In genomic region chr9:99095565-99095964, GRCh38 we compare ENCODE assay signal across 29 cellular contexts.
"Had no signal": no experiment of that assay in that cellular context is flagged by ENCODE, and none has a peak within 500 bp of the region (broad histone marks: within the 10 kb centered on the region; RNA-seq: fewer than 3 reads in every experiment).

No MANE protein-coding gene starts in this region.

- H3K36me3 ChIP-seq: gastrocnemius medialis, ovary, sigmoid colon, stomach, thyroid gland had no signal

- ATAC-seq: esophagus mucosa; gastrocnemius medialis; left lobe of liver; mucosa of descending colon; psoas muscle; right cardiac atrium; stimulated activated effector memory CD8-positive, alpha-beta T cell treated with anti-CD3 and anti-CD28 coated beads, Interleukin-12 subunit alpha, Interleukin-12 subunit beta, amount 100 ng/mL, for 72 hours had no signal

- H3K4me3 Mint-ChIP-seq: memory B cell; mesothelial cell of epicardium; naive B cell; neural crest cell; stimulated activated effector memory CD8-positive, alpha-beta T cell treated with anti-CD3 and anti-CD28 coated beads, Interleukin-12 subunit alpha, Interleukin-12 subunit beta, amount 100 ng/mL, for 72 hours; type B pancreatic cell had no signal

- H3K4me1 ChIP-seq: gastrocnemius medialis, psoas muscle, sigmoid colon, stomach, thyroid gland had no signal

- H3K27ac Mint-ChIP-seq: memory B cell, mesothelial cell of epicardium, type B pancreatic cell had no signal

- H3K27me3 Mint-ChIP-seq: memory B cell had no signal

- H3K4me1 Mint-ChIP-seq: memory B cell, naive B cell had no signal

- FAIRE-seq: colon, kidney had no signal

- H3K27ac ChIP-seq: dorsolateral prefrontal cortex, epithelial cell of prostate, gastrocnemius medialis, ovary, psoas muscle, sigmoid colon, stomach, thyroid gland had no signal

- H3K36me3 Mint-ChIP-seq: memory B cell, mesothelial cell of epicardium, naive B cell, type B pancreatic cell had no signal

- DNase-seq: dorsolateral prefrontal cortex; effector CD4-positive, alpha-beta T cell; foreskin fibroblast; gastrocnemius medialis; head of caudate nucleus; kidney; mucosa of descending colon; naive B cell; nucleus accumbens; ovary; posterior cingulate gyrus; psoas muscle; right cardiac atrium; sigmoid colon; stimulated activated CD4-positive, alpha-beta T cell treated with anti-CD3 and anti-CD28 coated beads, Interleukin-2, amount 100 ng/mL, for 24 hours; stimulated activated CD4-positive, alpha-beta T cell treated with anti-CD3 and anti-CD28 coated beads, Interleukin-4, amount 100 ng/mL, for 24 hours; stimulated activated naive CD4-positive, alpha-beta T cell treated with Interleukin-2 at 50 U/mL for 16 hours; stomach; thyroid gland had no signal

- H3K27me3 ChIP-seq: dorsolateral prefrontal cortex, gastrocnemius medialis, ovary, sigmoid colon, stomach, thyroid gland had no signal

- H3K4me3 ChIP-seq: dorsolateral prefrontal cortex, gastrocnemius medialis, lung, mucosa of descending colon, ovary, psoas muscle, sigmoid colon, stomach, thyroid gland had no signal

- H3K9me3 ChIP-seq: gastrocnemius medialis, mucosa of descending colon, ovary, psoas muscle, sigmoid colon, stomach, thyroid gland had no signal
